ENCODE assay signal across 25 cellular contexts in the genomic region with DNA sequence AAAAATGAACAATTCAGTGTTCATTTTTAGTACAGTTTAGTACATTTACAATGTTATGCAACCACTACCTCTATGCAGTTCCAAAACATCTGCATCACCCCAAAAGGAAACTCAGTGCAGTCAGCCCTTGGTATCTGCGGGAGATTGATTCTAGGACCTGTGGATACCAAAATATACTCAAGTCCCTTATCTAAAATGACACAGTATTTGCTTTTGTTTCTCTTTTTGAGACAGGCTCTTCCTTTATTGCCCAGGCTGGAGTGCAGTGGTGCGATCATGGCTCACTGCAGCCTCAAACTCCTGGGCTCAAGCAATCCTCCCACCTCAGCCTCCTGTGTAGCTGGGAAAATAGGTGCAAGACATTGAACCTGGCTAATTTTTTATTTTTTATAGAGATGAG.
"Had no signal": no experiment of that assay in that cellular context is flagged by ENCODE, and none has a peak within 500 bp of the region (broad histone marks: within the 10 kb centered on the region; RNA-seq: fewer than 3 reads in every experiment).

No MANE protein-coding gene starts in this region.

- H2AFZ ChIP-seq: neural progenitor cell, parathyroid adenoma had no signal

- ATAC-seq: psoas muscle; right cardiac atrium; right lobe of liver; stimulated activated effector memory CD8-positive, alpha-beta T cell treated with anti-CD3 and anti-CD28 coated beads, Interleukin-12 subunit alpha, Interleukin-12 subunit beta, amount 100 ng/mL, for 72 hours; stimulated activated naive B cell treated with anti-CD40 and anti-IgM and Interleukin-4, amounts not matched to agents 10 μg/mL and 1 μg/mL and 100 μg/mL, for 72 hours had no signal

- H3K79me2 ChIP-seq: parathyroid adenoma had no signal

- H3K4me2 ChIP-seq: neural progenitor cell had no signal

- H3K9ac ChIP-seq: neural progenitor cell, parathyroid adenoma had no signal

- DNase-seq: occipital lobe; ovary; posterior cingulate gyrus; psoas muscle; right cardiac atrium; right lobe of liver; sigmoid colon; small intestine; stimulated activated CD4-positive, alpha-beta T cell treated with anti-CD3 and anti-CD28 coated beads, Interleukin-15, amount 100 ng/mL, for 24 hours; stimulated activated CD4-positive, alpha-beta T cell treated with anti-CD3 and anti-CD28 coated beads, Interleukin-2, amount 100 ng/mL, for 24 hours; stimulated activated CD4-positive, alpha-beta T cell treated with anti-CD3 and anti-CD28 coated beads, Interleukin-2, amount 100 ng/mL, for 48 hours; stimulated activated CD4-positive, alpha-beta T cell treated with anti-CD3 and anti-CD28 coated beads, Interleukin-4, amount 100 ng/mL, for 24 hours; stimulated activated naive B cell treated with anti-CD40 and anti-IgM and Interleukin-4, amounts not matched to agents 10 μg/mL and 1 μg/mL and 100 μg/mL, for 72 hours; stimulated activated naive CD4-positive, alpha-beta T cell treated with Interleukin-2 at 50 U/mL for 16 hours; stomach; thyroid gland; trophoblast cell; upper lobe of left lung had no signal

- H3K27me3 ChIP-seq: neural progenitor cell, ovary, right lobe of liver, sigmoid colon, stomach, thyroid gland, tibial nerve, upper lobe of left lung, vagina had no signal

- H3K4me1 ChIP-seq: neural progenitor cell, parathyroid adenoma, psoas muscle, right lobe of liver, thyroid gland, tibial nerve, vagina had no signal

- H3K4me3 ChIP-seq: neural progenitor cell, ovary, psoas muscle, right lobe of liver, sigmoid colon, stomach, thoracic aorta, thyroid gland, tibial nerve, upper lobe of left lung, vagina had no signal

- H3K36me3 ChIP-seq: neural progenitor cell, ovary, right lobe of liver, sigmoid colon, stomach, thoracic aorta, thyroid gland, tibial nerve, vagina had no signal

- H3K9me3 ChIP-seq: ovary, psoas muscle, right lobe of liver, sigmoid colon, stomach, thoracic aorta, thyroid gland, upper lobe of left lung, vagina had no signal

- FAIRE-seq: small intestine, urothelium cell line had no signal

- H3K27ac ChIP-seq: neural progenitor cell, ovary, parathyroid adenoma, psoas muscle, right lobe of liver, sigmoid colon, stomach, thyroid gland, tibial nerve, upper lobe of left lung, vagina had no signal
